ENCODE assay signal across 16 cellular contexts in genomic region chr13:107458269-107458668, GRCh38.
DNase-seq lines count a peak whose midpoint lies in the region; ATAC-seq and TF ChIP-seq lines count a peak whose summit lies in the region.
"Had no signal": no experiment of that assay in that cellular context is flagged by ENCODE, and none has a peak within 500 bp of the region (broad histone marks: within the 10 kb centered on the region; RNA-seq: fewer than 3 reads in every experiment).

No MANE protein-coding gene starts in this region.

- H3K9me3 ChIP-seq in osteoblast (ENCODE audit: low read depth, low read length), result peaks cover 2% of the 10 kb centered on the region

- peaks cover 11% of the 10 kb centered on the region for H3K79me2 ChIP-seq in osteoblast (ENCODE audit: insufficient read depth, low read length)

- H3K4me1 ChIP-seq in osteoblast (ENCODE audit: insufficient read depth, low read length), result peaks cover 35% of the 10 kb centered on the region
- H3K4me1 ChIP-seq: BLaER1 had no signal

- no peaks in the 10 kb centered on the region for H4K20me1 ChIP-seq in osteoblast (ENCODE audit: insufficient read depth, low read length)
- H4K20me1 ChIP-seq: BLaER1 had no signal

- peaks cover 27% of the 10 kb centered on the region for H3K9me3 Mint-ChIP-seq in activated T-helper 17 cell treated with anti-CD3 and anti-CD28 coated beads, Interleukin-2, amount 50 U/mL, for 72 hours

- no peaks in the 10 kb centered on the region for H3K36me3 ChIP-seq in osteoblast (ENCODE audit: insufficient read depth, low read length)
- H3K36me3 ChIP-seq: BLaER1 had no signal

- no peak for ATAC-seq in HG03097 (IDR thresholded peaks at IDR 0.05; ENCODE audit: low FRiP score, unreplicated experiment)
- ATAC-seq in activated T-helper 17 cell treated with anti-CD3 and anti-CD28 coated beads, Interleukin-2, amount 50 U/mL, for 72 hours (replicated peaks), result no peak
- ATAC-seq: CD8-positive, alpha-beta T cell; T-helper 17 cell had no signal

- no peak overlapping the region for H2AFZ ChIP-seq in osteoblast (ENCODE audit: low read length)

- no peak overlapping the region for H3K4me3 Mint-ChIP-seq in activated T-helper 17 cell treated with anti-CD3 and anti-CD28 coated beads, Interleukin-2, amount 50 U/mL, for 72 hours
- H3K4me3 Mint-ChIP-seq: CD8-positive, alpha-beta T cell; H9; T-helper 17 cell had no signal

- TF ChIP-seq CTCF in osteoblast (IDR thresholded peaks at IDR 0.05; ENCODE audit: extremely low read depth, low read depth, low read length), result no peak

- peak overlapping the region; percentile 82 for H3K27ac ChIP-seq in osteoblast (ENCODE audit: low read depth, low read length)
- H3K27ac ChIP-seq: BLaER1 had no signal

- no peak overlapping the region for H3K4me2 ChIP-seq in osteoblast (ENCODE audit: insufficient read depth, low read length)
- H3K4me2 ChIP-seq: BLaER1 had no signal

- no peak overlapping the region for H3K4me3 ChIP-seq in osteoblast (ENCODE audit: insufficient read depth, low read length)
- H3K4me3 ChIP-seq: BLaER1 had no signal

- no peak overlapping the region for H3K27ac Mint-ChIP-seq in activated T-helper 17 cell treated with anti-CD3 and anti-CD28 coated beads, Interleukin-2, amount 50 U/mL, for 72 hours
- H3K27ac Mint-ChIP-seq: CD8-positive, alpha-beta T cell; T-helper 17 cell had no signal

- no peaks in the 10 kb centered on the region for H3K36me3 Mint-ChIP-seq in activated T-helper 17 cell treated with anti-CD3 and anti-CD28 coated beads, Interleukin-2, amount 50 U/mL, for 72 hours (ENCODE audit: low read depth)
- H3K36me3 Mint-ChIP-seq: CD8-positive, alpha-beta T cell had no signal

- H3K27me3 ChIP-seq in osteoblast (ENCODE audit: insufficient read depth, low read length), result no peaks in the 10 kb centered on the region
- H3K27me3 ChIP-seq: BLaER1 had no signal

- H3K27me3 Mint-ChIP-seq in activated T-helper 17 cell treated with anti-CD3 and anti-CD28 coated beads, Interleukin-2, amount 50 U/mL, for 72 hours, result no peaks in the 10 kb centered on the region
- H3K27me3 Mint-ChIP-seq: T-helper 17 cell had no signal

- DNase-seq in NCI-H187 (lab: John Stamatoyannopoulos, UW) (peak; percentile 40 to 60), NCI-H187 treated with DMSO at 0.1 percent for 48 hours (lab: John Stamatoyannopoulos, UW) (no peak), NCI-H345 (lab: John Stamatoyannopoulos, UW) (peak; percentile 38), SHP77 treated with DMSO at 0.1 percent for 48 hours (lab: John Stamatoyannopoulos, UW) (peak; percentile 39), osteoblast (ENCODE audit: insufficient read length, low spot score, missing footprints) (no peak)
- DNase-seq in activated T-cell treated with anti-CD3 and anti-CD28 coated beads, Interleukin-2, amount 50 U/mL, for 48 hours, result no peak
- DNase-seq: CD8-positive, alpha-beta T cell; H9; NCI-H1436 treated with DMSO at 0.1 percent for 48 hours; NCI-H2171 treated with DMSO at 0.1 percent for 48 hours; NCI-H524; SIG-M5; T-helper 17 cell had no signal

- H3K4me1 Mint-ChIP-seq in activated T-helper 17 cell treated with anti-CD3 and anti-CD28 coated beads, Interleukin-2, amount 50 U/mL, for 72 hours, result no peaks in the 10 kb centered on the region
- H3K4me1 Mint-ChIP-seq: T-helper 17 cell had no signal

Comparison
In these comparisons a context has a peak if more than half of its experiments do, and no peak if none do; other contexts are left out.
1. DNase-seq: peak in NCI-H187 (2 of 2), NCI-H345 (single experiment) and SHP77 treated with DMSO at 0.1 percent for 48 hours (single experiment); none in NCI-H187 treated with DMSO at 0.1 percent for 48 hours (single experiment), osteoblast (single experiment) and activated T-cell treated with anti-CD3 and anti-CD28 coated beads, Interleukin-2, amount 50 U/mL, for 48 hours (0 of 2).